8 cellular contexts compared by ENCODE assay signal in the genomic region with DNA sequence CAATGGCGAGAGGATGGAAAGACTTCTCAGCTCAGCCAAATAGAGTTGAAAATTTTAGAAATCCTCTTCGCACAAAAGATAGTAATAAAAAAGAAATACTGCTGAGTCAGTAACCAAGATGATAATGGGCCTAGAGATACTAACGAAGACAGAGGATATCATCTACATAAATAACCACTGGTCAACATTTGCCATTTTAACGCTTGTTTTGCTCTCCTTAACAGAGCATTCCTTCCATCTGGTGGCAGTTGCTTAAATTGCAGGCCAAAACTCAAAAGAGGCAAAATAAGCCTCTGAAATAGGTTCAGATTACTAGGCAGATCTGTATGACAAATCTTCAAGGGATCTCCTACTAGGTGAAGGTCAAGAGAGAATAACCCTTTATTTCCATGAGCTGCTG. TPM values are rescaled to one million over a fixed set of nuclear protein-coding genes. Genes with fewer than 3 reads are reported as not detected.
DNase-seq lines count a peak whose midpoint lies in the region; ATAC-seq and TF ChIP-seq lines count a peak whose summit lies in the region.

No MANE protein-coding gene starts in this region.

- H3K9me3 ChIP-seq in Panc1 (ENCODE audit: control insufficient read depth, insufficient read depth, low read depth, low read length), result no peaks in the 10 kb centered on the region

- no peaks in the 10 kb centered on the region for H3K27me3 ChIP-seq in Panc1 (ENCODE audit: control insufficient read depth, insufficient read depth, low read length)
- no peaks in the 10 kb centered on the region for H3K27me3 ChIP-seq in foreskin keratinocyte

- no peak overlapping the region for H3K27ac Mint-ChIP-seq in activated T-helper 1 cell treated with anti-CD3 and anti-CD28 coated beads, Interleukin-12 subunit alpha, Interleukin-12 subunit beta, Interleukin-2, Interleukin-4 antibody, amounts not matched to agents 30 ng/mL and 10 ng/mL and 1 ng/mL, durations not matched to agents 14 hours and 24 hours and 36 hours

- peak; percentile 0 for DNase-seq in A172 (ENCODE audit: low spot score)
- peak; percentile 17 for DNase-seq in Panc1 (ENCODE audit: low read depth, low spot score)
- peak in 1 of 2 donors; percentile 2 for DNase-seq in foreskin keratinocyte
- DNase-seq in activated T-helper 1 cell treated with anti-CD3 and anti-CD28 coated beads, Interleukin-12 subunit alpha, Interleukin-12 subunit beta, Interleukin-2, Interleukin-4 antibody, amounts not matched to agents 30 ng/mL and 10 ng/mL and 1 ng/mL, durations not matched to agents 14 hours and 24 hours and 36 hours (ENCODE audit: low spot score), result no peak
- DNase-seq in T-helper 1 cell, result no peak
- no peak for DNase-seq in effector CD4-positive, alpha-beta T cell

- H3K4me1 ChIP-seq in Panc1 (ENCODE audit: control insufficient read depth, insufficient read depth, low read length) (no peaks in the 10 kb centered on the region), foreskin keratinocyte (no peaks in the 10 kb centered on the region)

- no TSS peak for BruUV-seq in Panc1 (replicated peaks; lab: Mats Ljungman, UMichigan)

- H3K9me3 Mint-ChIP-seq in activated T-helper 1 cell treated with anti-CD3 and anti-CD28 coated beads, Interleukin-12 subunit alpha, Interleukin-12 subunit beta, Interleukin-2, Interleukin-4 antibody, amounts not matched to agents 30 ng/mL and 10 ng/mL and 1 ng/mL, durations not matched to agents 14 hours and 24 hours and 36 hours, result peaks cover 4% of the 10 kb centered on the region

- ATAC-seq in Panc1, result 0 out of 2 replicates have a peak, but pooled peaks have one; percentile 53
- ATAC-seq in foreskin keratinocyte, result no peak
- no peak for ATAC-seq in GM21737 (IDR thresholded peaks at IDR 0.05; ENCODE audit: unreplicated experiment)

- peaks cover 14% of the 10 kb centered on the region for H3K36me3 Mint-ChIP-seq in activated T-helper 1 cell treated with anti-CD3 and anti-CD28 coated beads, Interleukin-12 subunit alpha, Interleukin-12 subunit beta, Interleukin-2, Interleukin-4 antibody, amounts not matched to agents 30 ng/mL and 10 ng/mL and 1 ng/mL, durations not matched to agents 14 hours and 24 hours and 36 hours (ENCODE audit: low read depth)

- CTCF ChIA-PET in Panc1 (lab: Charles Lee), result interaction anchor here (0.5 kb wide), 1 partner anchor 128 kb away, joined by 3 read pairs; no protein-coding TSS in a partner anchor

- 0 out of 3 replicates have a peak, but pooled peaks have one; percentile 28 for TF ChIP-seq CTCF in GM12872 (IDR thresholded peaks at IDR 0.05; ENCODE audit: insufficient read depth, low read depth, low read length)
- TF ChIP-seq CTCF in Panc1 (IDR thresholded peaks at IDR 0.05), result peak; percentile 62
- peak; percentile 58 for TF ChIP-seq CTCF in foreskin keratinocyte (conservative IDR thresholded peaks at IDR 0.05)

- no peaks in the 10 kb centered on the region for H3K27me3 Mint-ChIP-seq in activated T-helper 1 cell treated with anti-CD3 and anti-CD28 coated beads, Interleukin-12 subunit alpha, Interleukin-12 subunit beta, Interleukin-2, Interleukin-4 antibody, amounts not matched to agents 30 ng/mL and 10 ng/mL and 1 ng/mL, durations not matched to agents 14 hours and 24 hours and 36 hours (ENCODE audit: insufficient read depth)

- POLR2A ChIA-PET in Panc1 (lab: Charles Lee), result no interaction called here

- in situ Hi-C loops in Panc1 (cut with HindIII; ENCODE audit: low pct_unique_long_range_greater_than_20kb, low sequenced_read_pairs), result no loop called here

- H3K27ac ChIP-seq in Panc1 (ENCODE audit: low read length) (no peak overlapping the region), foreskin keratinocyte (no peak overlapping the region)

- H3K4me1 Mint-ChIP-seq in activated T-helper 1 cell treated with anti-CD3 and anti-CD28 coated beads, Interleukin-12 subunit alpha, Interleukin-12 subunit beta, Interleukin-2, Interleukin-4 antibody, amounts not matched to agents 30 ng/mL and 10 ng/mL and 1 ng/mL, durations not matched to agents 14 hours and 24 hours and 36 hours (ENCODE audit: low read depth), result no peaks in the 10 kb centered on the region

- no peak overlapping the region for H3K4me3 ChIP-seq in Panc1 (ENCODE audit: low read depth in 2 of 2, low read length in 2 of 2)

- H3K36me3 ChIP-seq in Panc1 (ENCODE audit: control insufficient read depth, insufficient read depth, low read length), result no peaks in the 10 kb centered on the region; the same call in 1 of the 2 replicates

- H3K4me3 Mint-ChIP-seq in activated T-helper 1 cell treated with anti-CD3 and anti-CD28 coated beads, Interleukin-12 subunit alpha, Interleukin-12 subunit beta, Interleukin-2, Interleukin-4 antibody, amounts not matched to agents 30 ng/mL and 10 ng/mL and 1 ng/mL, durations not matched to agents 14 hours and 24 hours and 36 hours, result no peak overlapping the region

- intact Hi-C loops in Panc1 (cut with micrococcal nuclease; ENCODE audit: unreplicated experiment), result loop anchor here (10.0 kb wide), 1 partner anchor 985 kb away; no protein-coding TSS in a partner anchor
- intact Hi-C loops in activated T-helper 1 cell treated with anti-CD3 and anti-CD28 coated beads, Interleukin-12 subunit alpha, Interleukin-12 subunit beta, Interleukin-2, Interleukin-4 antibody, amounts not matched to agents 30 ng/mL and 10 ng/mL and 1 ng/mL, durations not matched to agents 14 hours and 24 hours and 36 hours (cut with micrococcal nuclease), result loop anchor here (5.0 kb wide), 2 partner anchors 87 to 982 kb away; no protein-coding TSS in a partner anchor

RNA-seq across cellular contexts. Expression of a gene that starts 51.7 kb away (rescaled TPM):
- total RNA-seq in A172 (2014; rRNA removed; shearing (Covaris generic)), result not detected in 2 replicates
- total RNA-seq in Panc1 (2021; ENCODE audit: unreplicated experiment) (0.31 TPM), foreskin keratinocyte (0.21 and 0.31 TPM in 2 replicates)
- polyA plus RNA-seq in Panc1 (2012; ENCODE audit: insufficient read length), result not detected
- polyA plus RNA-seq in foreskin keratinocyte, result 0.07 and 0.12 TPM in 2 replicates
- 0.34 and 0.52 TPM in 2 replicates for total RNA-seq in activated T-helper 1 cell treated with anti-CD3 and anti-CD28 coated beads, Interleukin-12 subunit alpha, Interleukin-12 subunit beta, Interleukin-2, Interleukin-4 antibody, amounts not matched to agents 30 ng/mL and 10 ng/mL and 1 ng/mL, durations not matched to agents 14 hours and 24 hours and 36 hours

Comparison
In these comparisons a context has a peak if more than half of its experiments do, and no peak if none do; other contexts are left out.
1. DNase-seq: peak in A172 (single experiment) and Panc1 (single experiment); none in activated T-helper 1 cell treated with anti-CD3 and anti-CD28 coated beads, Interleukin-12 subunit alpha, Interleukin-12 subunit beta, Interleukin-2, Interleukin-4 antibody, amounts not matched to agents 30 ng/mL and 10 ng/mL and 1 ng/mL, durations not matched to agents 14 hours and 24 hours and 36 hours (single experiment), T-helper 1 cell (0 of 5) and effector CD4-positive, alpha-beta T cell (single experiment).
2. Peak in every context shown above with its lines, with median percentiles within 50 percentile points of each other: CTCF ChIP-seq.